2 cellular contexts compared by ENCODE assay signal in the genomic region with DNA sequence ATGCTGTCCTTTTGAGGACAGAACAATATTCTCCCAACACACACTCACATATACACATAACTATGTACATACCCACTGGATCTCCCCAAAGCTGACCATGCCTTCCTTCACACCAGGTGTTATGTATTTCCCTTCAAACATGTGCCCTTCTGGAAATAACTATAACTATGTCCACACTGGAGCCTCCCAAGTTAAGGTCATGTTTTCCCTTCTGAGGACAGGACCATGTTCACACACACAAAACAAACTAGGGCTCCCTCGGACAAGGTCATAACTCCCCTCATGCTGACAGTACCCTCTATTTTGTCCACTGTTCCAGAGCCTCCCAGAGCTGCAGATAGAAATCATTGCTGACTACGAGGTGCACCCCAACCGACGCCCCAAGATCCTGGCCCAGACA.
TF ChIP-seq lines count a peak whose summit lies in the region.

No MANE protein-coding gene starts in this region.

TF ChIP-seq in SK-N-SH treated with all-trans-retinoic acid at 6 μM for 48 hours, 23 proteins besides CTCF, POLR2A, EP300 and RAD21 (continued from another document):
- TF ChIP-seq, protein P1, sequence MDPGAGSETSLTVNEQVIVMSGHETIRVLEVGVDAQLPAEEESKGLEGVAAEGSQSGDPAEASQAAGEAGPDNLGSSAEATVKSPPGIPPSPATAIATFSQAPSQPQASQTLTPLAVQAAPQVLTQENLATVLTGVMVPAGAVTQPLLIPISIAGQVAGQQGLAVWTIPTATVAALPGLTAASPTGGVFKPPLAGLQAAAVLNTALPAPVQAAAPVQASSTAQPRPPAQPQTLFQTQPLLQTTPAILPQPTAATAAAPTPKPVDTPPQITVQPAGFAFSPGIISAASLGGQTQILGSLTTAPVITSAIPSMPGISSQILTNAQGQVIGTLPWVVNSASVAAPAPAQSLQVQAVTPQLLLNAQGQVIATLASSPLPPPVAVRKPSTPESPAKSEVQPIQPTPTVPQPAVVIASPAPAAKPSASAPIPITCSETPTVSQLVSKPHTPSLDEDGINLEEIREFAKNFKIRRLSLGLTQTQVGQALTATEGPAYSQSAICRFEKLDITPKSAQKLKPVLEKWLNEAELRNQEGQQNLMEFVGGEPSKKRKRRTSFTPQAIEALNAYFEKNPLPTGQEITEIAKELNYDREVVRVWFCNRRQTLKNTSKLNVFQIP (CRISPR knock-in tag; IDR thresholded peaks at IDR 0.05; ENCODE audit: borderline replicate concordance, low read depth) = no peak
- TF ChIP-seq ZFP3 (CRISPR knock-in tag; IDR thresholded peaks at IDR 0.05) = no peak
- TF ChIP-seq, protein P2, sequence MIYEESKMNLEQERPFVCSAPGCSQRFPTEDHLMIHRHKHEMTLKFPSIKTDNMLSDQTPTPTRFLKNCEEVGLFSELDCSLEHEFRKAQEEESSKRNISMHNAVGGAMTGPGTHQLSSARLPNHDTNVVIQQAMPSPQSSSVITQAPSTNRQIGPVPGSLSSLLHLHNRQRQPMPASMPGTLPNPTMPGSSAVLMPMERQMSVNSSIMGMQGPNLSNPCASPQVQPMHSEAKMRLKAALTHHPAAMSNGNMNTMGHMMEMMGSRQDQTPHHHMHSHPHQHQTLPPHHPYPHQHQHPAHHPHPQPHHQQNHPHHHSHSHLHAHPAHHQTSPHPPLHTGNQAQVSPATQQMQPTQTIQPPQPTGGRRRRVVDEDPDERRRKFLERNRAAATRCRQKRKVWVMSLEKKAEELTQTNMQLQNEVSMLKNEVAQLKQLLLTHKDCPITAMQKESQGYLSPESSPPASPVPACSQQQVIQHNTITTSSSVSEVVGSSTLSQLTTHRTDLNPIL (CRISPR knock-in tag; IDR thresholded peaks at IDR 0.05; ENCODE audit: low read depth) = no peak
- no peak for TF ChIP-seq ZFP30 (CRISPR knock-in tag; IDR thresholded peaks at IDR 0.05)
- TF ChIP-seq, protein P3, sequence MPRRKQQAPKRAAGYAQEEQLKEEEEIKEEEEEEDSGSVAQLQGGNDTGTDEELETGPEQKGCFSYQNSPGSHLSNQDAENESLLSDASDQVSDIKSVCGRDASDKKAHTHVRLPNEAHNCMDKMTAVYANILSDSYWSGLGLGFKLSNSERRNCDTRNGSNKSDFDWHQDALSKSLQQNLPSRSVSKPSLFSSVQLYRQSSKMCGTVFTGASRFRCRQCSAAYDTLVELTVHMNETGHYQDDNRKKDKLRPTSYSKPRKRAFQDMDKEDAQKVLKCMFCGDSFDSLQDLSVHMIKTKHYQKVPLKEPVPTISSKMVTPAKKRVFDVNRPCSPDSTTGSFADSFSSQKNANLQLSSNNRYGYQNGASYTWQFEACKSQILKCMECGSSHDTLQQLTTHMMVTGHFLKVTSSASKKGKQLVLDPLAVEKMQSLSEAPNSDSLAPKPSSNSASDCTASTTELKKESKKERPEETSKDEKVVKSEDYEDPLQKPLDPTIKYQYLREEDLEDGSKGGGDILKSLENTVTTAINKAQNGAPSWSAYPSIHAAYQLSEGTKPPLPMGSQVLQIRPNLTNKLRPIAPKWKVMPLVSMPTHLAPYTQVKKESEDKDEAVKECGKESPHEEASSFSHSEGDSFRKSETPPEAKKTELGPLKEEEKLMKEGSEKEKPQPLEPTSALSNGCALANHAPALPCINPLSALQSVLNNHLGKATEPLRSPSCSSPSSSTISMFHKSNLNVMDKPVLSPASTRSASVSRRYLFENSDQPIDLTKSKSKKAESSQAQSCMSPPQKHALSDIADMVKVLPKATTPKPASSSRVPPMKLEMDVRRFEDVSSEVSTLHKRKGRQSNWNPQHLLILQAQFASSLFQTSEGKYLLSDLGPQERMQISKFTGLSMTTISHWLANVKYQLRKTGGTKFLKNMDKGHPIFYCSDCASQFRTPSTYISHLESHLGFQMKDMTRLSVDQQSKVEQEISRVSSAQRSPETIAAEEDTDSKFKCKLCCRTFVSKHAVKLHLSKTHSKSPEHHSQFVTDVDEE (CRISPR knock-in tag; IDR thresholded peaks at IDR 0.05) = no peak

TF ChIP-seq in SK-N-SH, 30 proteins besides CTCF, POLR2A, EP300 and RAD21 (continued from another document):
- TF ChIP-seq GABPA (IDR thresholded peaks at IDR 0.05; ENCODE audit: low read depth) (no peak), MXI1 (IDR thresholded peaks at IDR 0.05; ENCODE audit: low read depth, low read length) (no peak), RXRA (IDR thresholded peaks at IDR 0.05; ENCODE audit: borderline replicate concordance, low read depth) (no peak), YY1 (IDR thresholded peaks at IDR 0.05; ENCODE audit: low read depth) (no peak), NRF1 (IDR thresholded peaks at IDR 0.05; ENCODE audit: low read depth, low read length) (no peak), TAF1 (IDR thresholded peaks at IDR 0.05; ENCODE audit: borderline replicate concordance, low read depth, low read length) (no peak), POLR2AphosphoS5 (IDR thresholded peaks at IDR 0.05; ENCODE audit: low read depth, low read length) (no peak), NFIC (IDR thresholded peaks at IDR 0.05; ENCODE audit: borderline replicate concordance) (no peak), GATA2 (CRISPR knock-in tag; IDR thresholded peaks at IDR 0.05) (no peak), FOXM1 (IDR thresholded peaks at IDR 0.05; ENCODE audit: low read depth) (no peak)
- TF ChIP-seq, protein P4, sequence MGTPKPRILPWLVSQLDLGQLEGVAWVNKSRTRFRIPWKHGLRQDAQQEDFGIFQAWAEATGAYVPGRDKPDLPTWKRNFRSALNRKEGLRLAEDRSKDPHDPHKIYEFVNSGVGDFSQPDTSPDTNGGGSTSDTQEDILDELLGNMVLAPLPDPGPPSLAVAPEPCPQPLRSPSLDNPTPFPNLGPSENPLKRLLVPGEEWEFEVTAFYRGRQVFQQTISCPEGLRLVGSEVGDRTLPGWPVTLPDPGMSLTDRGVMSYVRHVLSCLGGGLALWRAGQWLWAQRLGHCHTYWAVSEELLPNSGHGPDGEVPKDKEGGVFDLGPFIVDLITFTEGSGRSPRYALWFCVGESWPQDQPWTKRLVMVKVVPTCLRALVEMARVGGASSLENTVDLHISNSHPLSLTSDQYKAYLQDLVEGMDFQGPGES (IDR thresholded peaks at IDR 0.05; ENCODE audit: low read depth, low read length) = no peak
- TF ChIP-seq, protein P5, sequence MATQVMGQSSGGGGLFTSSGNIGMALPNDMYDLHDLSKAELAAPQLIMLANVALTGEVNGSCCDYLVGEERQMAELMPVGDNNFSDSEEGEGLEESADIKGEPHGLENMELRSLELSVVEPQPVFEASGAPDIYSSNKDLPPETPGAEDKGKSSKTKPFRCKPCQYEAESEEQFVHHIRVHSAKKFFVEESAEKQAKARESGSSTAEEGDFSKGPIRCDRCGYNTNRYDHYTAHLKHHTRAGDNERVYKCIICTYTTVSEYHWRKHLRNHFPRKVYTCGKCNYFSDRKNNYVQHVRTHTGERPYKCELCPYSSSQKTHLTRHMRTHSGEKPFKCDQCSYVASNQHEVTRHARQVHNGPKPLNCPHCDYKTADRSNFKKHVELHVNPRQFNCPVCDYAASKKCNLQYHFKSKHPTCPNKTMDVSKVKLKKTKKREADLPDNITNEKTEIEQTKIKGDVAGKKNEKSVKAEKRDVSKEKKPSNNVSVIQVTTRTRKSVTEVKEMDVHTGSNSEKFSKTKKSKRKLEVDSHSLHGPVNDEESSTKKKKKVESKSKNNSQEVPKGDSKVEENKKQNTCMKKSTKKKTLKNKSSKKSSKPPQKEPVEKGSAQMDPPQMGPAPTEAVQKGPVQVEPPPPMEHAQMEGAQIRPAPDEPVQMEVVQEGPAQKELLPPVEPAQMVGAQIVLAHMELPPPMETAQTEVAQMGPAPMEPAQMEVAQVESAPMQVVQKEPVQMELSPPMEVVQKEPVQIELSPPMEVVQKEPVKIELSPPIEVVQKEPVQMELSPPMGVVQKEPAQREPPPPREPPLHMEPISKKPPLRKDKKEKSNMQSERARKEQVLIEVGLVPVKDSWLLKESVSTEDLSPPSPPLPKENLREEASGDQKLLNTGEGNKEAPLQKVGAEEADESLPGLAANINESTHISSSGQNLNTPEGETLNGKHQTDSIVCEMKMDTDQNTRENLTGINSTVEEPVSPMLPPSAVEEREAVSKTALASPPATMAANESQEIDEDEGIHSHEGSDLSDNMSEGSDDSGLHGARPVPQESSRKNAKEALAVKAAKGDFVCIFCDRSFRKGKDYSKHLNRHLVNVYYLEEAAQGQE (IDR thresholded peaks at IDR 0.05; ENCODE audit: low read depth, low read length) = no peak
- TF ChIP-seq, protein P6, sequence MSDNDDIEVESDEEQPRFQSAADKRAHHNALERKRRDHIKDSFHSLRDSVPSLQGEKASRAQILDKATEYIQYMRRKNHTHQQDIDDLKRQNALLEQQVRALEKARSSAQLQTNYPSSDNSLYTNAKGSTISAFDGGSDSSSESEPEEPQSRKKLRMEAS (IDR thresholded peaks at IDR 0.05; ENCODE audit: low read depth) = no peak
- TF ChIP-seq, protein P7, sequence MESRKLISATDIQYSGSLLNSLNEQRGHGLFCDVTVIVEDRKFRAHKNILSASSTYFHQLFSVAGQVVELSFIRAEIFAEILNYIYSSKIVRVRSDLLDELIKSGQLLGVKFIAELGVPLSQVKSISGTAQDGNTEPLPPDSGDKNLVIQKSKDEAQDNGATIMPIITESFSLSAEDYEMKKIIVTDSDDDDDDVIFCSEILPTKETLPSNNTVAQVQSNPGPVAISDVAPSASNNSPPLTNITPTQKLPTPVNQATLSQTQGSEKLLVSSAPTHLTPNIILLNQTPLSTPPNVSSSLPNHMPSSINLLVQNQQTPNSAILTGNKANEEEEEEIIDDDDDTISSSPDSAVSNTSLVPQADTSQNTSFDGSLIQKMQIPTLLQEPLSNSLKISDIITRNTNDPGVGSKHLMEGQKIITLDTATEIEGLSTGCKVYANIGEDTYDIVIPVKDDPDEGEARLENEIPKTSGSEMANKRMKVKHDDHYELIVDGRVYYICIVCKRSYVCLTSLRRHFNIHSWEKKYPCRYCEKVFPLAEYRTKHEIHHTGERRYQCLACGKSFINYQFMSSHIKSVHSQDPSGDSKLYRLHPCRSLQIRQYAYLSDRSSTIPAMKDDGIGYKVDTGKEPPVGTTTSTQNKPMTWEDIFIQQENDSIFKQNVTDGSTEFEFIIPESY (IDR thresholded peaks at IDR 0.05; ENCODE audit: borderline replicate concordance, low read depth) = no peak
TF ChIP-seq in SK-N-SH: peak in this region for 0.
